11 cellular contexts compared by ENCODE assay signal in the genomic region with DNA sequence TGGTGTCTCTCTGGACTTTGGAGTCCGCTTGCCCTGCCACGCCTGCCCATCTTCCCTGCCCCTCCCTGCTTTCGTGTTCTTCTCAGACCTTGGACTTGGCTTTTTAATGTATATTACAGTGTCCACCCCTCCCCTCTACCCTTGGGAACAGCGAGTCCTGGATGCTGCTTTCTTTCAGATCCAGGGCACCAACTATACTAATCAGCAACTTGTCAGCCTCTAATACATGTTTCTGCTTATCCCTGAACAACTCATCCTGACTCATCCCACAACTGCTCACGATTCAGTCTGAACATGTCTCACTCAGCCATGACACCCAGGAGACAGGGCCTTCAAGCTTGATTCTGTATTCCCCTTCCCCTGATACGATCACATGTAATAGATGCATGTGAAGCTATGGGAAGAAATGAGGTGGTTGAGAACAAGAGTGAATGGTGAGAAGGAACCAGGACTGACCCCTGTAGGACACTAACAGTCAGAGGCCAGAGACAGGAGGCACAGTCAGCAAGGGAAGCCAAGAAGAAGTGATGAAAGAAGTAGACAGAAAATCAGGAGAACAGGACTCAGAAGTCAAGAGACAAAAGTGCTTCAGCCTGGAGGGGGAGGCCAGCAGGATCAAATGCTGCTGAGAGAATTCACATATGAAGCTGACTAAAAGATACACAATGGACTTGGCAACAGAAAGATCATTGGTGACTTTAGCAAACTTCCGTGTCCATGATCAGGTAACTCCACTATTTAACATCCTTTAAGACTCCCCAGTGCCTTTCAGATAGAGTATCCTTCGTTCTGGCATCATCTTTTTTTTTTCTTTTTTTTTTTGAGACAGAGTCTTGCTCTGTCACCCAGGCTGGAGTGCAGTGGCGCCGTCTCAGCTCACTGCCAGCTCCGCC. TPM values are rescaled to one million over a fixed set of nuclear protein-coding genes. Genes with fewer than 3 reads are reported as not detected.
A peak's percentile ranks its signal among the peaks of the same experiment; 100 is the strongest.
DNase-seq lines count a peak whose midpoint lies in the region; ATAC-seq and TF ChIP-seq lines count a peak whose summit lies in the region.
"Had no signal": no experiment of that assay in that cellular context is flagged by ENCODE, and none has a peak within 500 bp of the region (broad histone marks: within the 10 kb centered on the region; RNA-seq: fewer than 3 reads in every experiment).

No MANE protein-coding gene starts in this region.

- H3K27me3 Mint-ChIP-seq in glutamatergic neuron (ENCODE audit: unreplicated experiment), result peaks cover 9% of the 10 kb centered on the region
- H3K27me3 Mint-ChIP-seq: activated naive CD4-positive, alpha-beta T cell treated with anti-CD3 and anti-CD28 coated beads, Interleukin-2, amount 50 U/mL, for 24 hours had no signal

- TF ChIP-seq CTCF in AG10803 (conservative IDR thresholded peaks at IDR 0.05; ENCODE audit: low read length), result peak; percentile 40
- TF ChIP-seq CTCF in glutamatergic neuron (IDR thresholded peaks at IDR 0.05; ENCODE audit: partially characterized antibody, unreplicated experiment), result no peak
- TF ChIP-seq CTCF in coronary artery (IDR thresholded peaks at IDR 0.05), result no peak

- H3K4me3 ChIP-seq in AG10803 (ENCODE audit: low read length) (no peak overlapping the region), coronary artery (no peak overlapping the region)

- no peaks in the 10 kb centered on the region for H3K36me3 Mint-ChIP-seq in glutamatergic neuron (ENCODE audit: unreplicated experiment)
- H3K36me3 Mint-ChIP-seq: activated naive CD4-positive, alpha-beta T cell treated with anti-CD3 and anti-CD28 coated beads, Interleukin-2, amount 50 U/mL, for 24 hours had no signal

- ATAC-seq in GM21825 (IDR thresholded peaks at IDR 0.05; ENCODE audit: unreplicated experiment), result peak; percentile 52
- no peak for ATAC-seq in GM18519 (IDR thresholded peaks at IDR 0.05; ENCODE audit: low FRiP score, unreplicated experiment)
- no peak for ATAC-seq in GM19395 (IDR thresholded peaks at IDR 0.05; ENCODE audit: unreplicated experiment)

- DNase-seq in AG10803 (ENCODE audit: low read depth) (peak; percentile 72), SK-MEL-5 (ENCODE audit: low read depth, low spot score) (peak; percentile 50), glutamatergic neuron (no peak), NCI-H2171 (lab: John Stamatoyannopoulos, UW) (no peak), coronary artery (ENCODE audit: low spot score) (no peak)
- DNase-seq: NCI-H1436 treated with DMSO at 0.1 percent for 48 hours had no signal

- no peak overlapping the region for H3K27ac ChIP-seq in coronary artery

- in situ Hi-C loops in SK-MEL-5 (cut with HindIII; ENCODE audit: low pct_unique_long_range_greater_than_20kb, low sequenced_read_pairs), result no loop called here

- H3K9me3 Mint-ChIP-seq in glutamatergic neuron (ENCODE audit: unreplicated experiment), result no peaks in the 10 kb centered on the region
- H3K9me3 Mint-ChIP-seq: activated naive CD4-positive, alpha-beta T cell treated with anti-CD3 and anti-CD28 coated beads, Interleukin-2, amount 50 U/mL, for 24 hours; nephron had no signal

- peak overlapping the region; percentile 44 for H3K27ac Mint-ChIP-seq in glutamatergic neuron (ENCODE audit: unreplicated experiment)
- H3K27ac Mint-ChIP-seq: activated naive CD4-positive, alpha-beta T cell treated with anti-CD3 and anti-CD28 coated beads, Interleukin-2, amount 50 U/mL, for 24 hours; nephron had no signal

- no peak overlapping the region for H3K4me3 Mint-ChIP-seq in glutamatergic neuron (ENCODE audit: unreplicated experiment)
- H3K4me3 Mint-ChIP-seq: activated naive CD4-positive, alpha-beta T cell treated with anti-CD3 and anti-CD28 coated beads, Interleukin-2, amount 50 U/mL, for 24 hours; nephron had no signal

- H3K4me1 Mint-ChIP-seq in glutamatergic neuron (ENCODE audit: low read depth, unreplicated experiment), result peaks cover 16% of the 10 kb centered on the region
- H3K4me1 Mint-ChIP-seq: nephron had no signal

RNA-seq across cellular contexts. Expression of a gene that starts 35.4 kb away (rescaled TPM):
- total RNA-seq in SK-MEL-5 (2014; rRNA removed; shearing (Covaris generic)), result not detected in 2 replicates
- not detected in 2 replicates for polyA plus RNA-seq in SK-MEL-5 (2015; cell fraction: cytosol; rRNA removed)
- polyA plus RNA-seq in SK-MEL-5 (2015; cell fraction: nucleus; rRNA removed), result not detected in 2 replicates
- total RNA-seq in glutamatergic neuron (ENCODE audit: unreplicated experiment), result not detected

RNA-seq across cellular contexts. Expression of a gene that starts 58.1 kb away (rescaled TPM):
- 48.2 and 54.5 TPM in 2 replicates for total RNA-seq in SK-MEL-5 (2014; rRNA removed; shearing (Covaris generic))
- 31.5 and 33.9 TPM in 2 replicates for polyA plus RNA-seq in SK-MEL-5 (2015; cell fraction: cytosol; rRNA removed)
- 24.5 and 27.7 TPM in 2 replicates for polyA plus RNA-seq in SK-MEL-5 (2015; cell fraction: nucleus; rRNA removed)
- 109 TPM for total RNA-seq in glutamatergic neuron (ENCODE audit: unreplicated experiment)

Comparison
In these comparisons a context has a peak if more than half of its experiments do, and no peak if none do; other contexts are left out.
1. DNase-seq: peak in AG10803 (single experiment) and SK-MEL-5 (single experiment); none in glutamatergic neuron (single experiment), NCI-H2171 (single experiment) and coronary artery (single experiment).